Comparison of ENCODE assay signal across 19 cellular contexts in the genomic region with DNA sequence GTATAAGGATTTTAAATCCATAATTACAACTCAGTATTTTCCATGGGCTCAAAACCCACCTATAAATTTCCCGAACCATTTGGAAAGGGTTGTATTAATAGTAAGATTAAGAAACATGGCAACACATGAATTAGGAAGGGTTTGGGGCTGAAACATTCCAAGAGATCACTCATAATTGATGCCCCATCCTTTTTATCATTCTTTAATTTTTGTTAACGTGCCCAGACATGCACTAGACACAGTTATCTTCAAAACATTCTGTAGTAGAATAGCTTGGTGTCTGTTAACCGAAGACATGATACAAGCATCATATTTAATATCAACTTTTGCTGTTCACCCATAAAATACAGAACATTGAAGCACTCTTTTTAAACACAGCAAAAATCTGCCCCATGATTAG.
"Had no signal": no experiment of that assay in that cellular context is flagged by ENCODE, and none has a peak within 500 bp of the region (broad histone marks: within the 10 kb centered on the region; RNA-seq: fewer than 3 reads in every experiment).

No MANE protein-coding gene starts in this region.

- H3K4me3 ChIP-seq: lower lobe of right lung, tibial artery, vagina had no signal

- H3K27me3 ChIP-seq: tibial artery, vagina had no signal

- ATAC-seq: lower lobe of right lung; stimulated activated naive CD8-positive, alpha-beta T cell treated with anti-CD3 and anti-CD28 coated beads, Interleukin-15, Interleukin-2, amounts not matched to agents 100 U/mL and 50 U/mL, for 24 hours had no signal

- DNase-seq: activated B cell treated with CpG ODN at 0.5 μM for 24 hours; activated CD4-positive, alpha-beta memory T cell treated with anti-CD3 and anti-CD28 coated beads for 36 hours; activated CD4-positive, alpha-beta T cell treated with anti-CD3 and anti-CD28 coated beads for 4 hours; activated naive CD4-positive, alpha-beta T cell; activated naive CD8-positive, alpha-beta T cell treated with anti-CD3 and anti-CD28 coated beads for 36 hours; activated T-cell treated with anti-CD3 and anti-CD28 coated beads for 4 hours; amniotic stem cell; cerebellar nuclear complex; cortex of kidney; effector CD4-positive, alpha-beta T cell; hippocampal formation; lower lobe of right lung; midbrain; nephron progenitor cell; stimulated activated naive CD8-positive, alpha-beta T cell treated with anti-CD3 and anti-CD28 coated beads, Interleukin-15, Interleukin-2, amounts not matched to agents 100 U/mL and 50 U/mL, for 24 hours; substantia nigra; tibial artery had no signal

- FAIRE-seq: islet of Langerhans had no signal

- H3K27ac ChIP-seq: lower lobe of right lung, tibial artery, vagina had no signal

- H3K36me3 ChIP-seq: lower lobe of right lung, tibial artery, vagina had no signal

- H3K9me3 ChIP-seq: lower lobe of right lung, tibial artery, vagina had no signal
